ENCODE assay signal across 8 cellular contexts in the genomic region with DNA sequence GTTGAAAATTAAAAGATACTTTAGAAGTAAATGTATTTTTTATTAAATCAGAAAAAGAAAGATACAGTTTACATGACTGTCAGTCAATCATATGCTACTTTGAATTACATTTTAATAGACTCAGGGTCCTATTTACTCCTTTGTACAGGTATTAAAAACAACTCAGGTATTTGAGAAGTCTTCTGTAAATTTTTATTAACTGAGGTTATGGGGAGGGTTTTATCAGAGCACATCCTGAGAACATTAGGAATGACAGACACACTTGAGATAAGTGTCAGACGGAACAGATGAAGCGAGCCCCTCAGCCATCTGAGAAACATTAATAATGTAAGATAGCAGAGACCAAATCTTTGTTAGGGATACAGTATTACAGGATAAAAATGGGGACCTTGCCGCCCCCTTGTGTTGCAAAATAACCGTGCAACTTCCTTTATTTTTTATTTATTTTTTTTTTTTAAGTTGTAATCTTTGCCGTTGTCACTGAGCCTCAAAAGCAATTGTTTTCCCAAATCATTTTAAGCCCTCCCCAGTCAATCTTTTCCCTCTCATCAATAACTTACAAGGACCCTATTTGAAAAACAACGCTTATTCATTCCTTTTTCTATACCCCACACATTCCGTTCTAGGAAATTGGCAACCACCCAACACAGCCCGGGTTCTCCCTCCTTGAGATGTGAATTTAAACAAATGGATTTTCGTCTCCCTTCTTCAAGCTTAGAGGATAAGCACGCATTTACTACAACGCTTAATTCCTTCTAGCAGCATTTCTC.
DNase-seq lines count a peak whose midpoint lies in the region; ATAC-seq and TF ChIP-seq lines count a peak whose summit lies in the region.

No MANE protein-coding gene starts in this region.

- H3K4me3 ChIP-seq in Karpas-422 (ENCODE audit: low read length): no peak overlapping the region
- H3K4me3 ChIP-seq in WERI-Rb-1 (ENCODE audit: low read depth, low read length): no peak overlapping the region
- H3K4me3 ChIP-seq in epithelial cell of esophagus (ENCODE audit: low read length): no peak overlapping the region

- no peak overlapping the region for H2AFZ ChIP-seq in Karpas-422 (ENCODE audit: low read length)

- H3K4me1 ChIP-seq in Karpas-422 (ENCODE audit: low read length): peaks cover 11% of the 10 kb centered on the region; the same call in 1 of the 2 replicates

- no peaks in the 10 kb centered on the region for H3K27me3 ChIP-seq in Karpas-422 (ENCODE audit: low read length)
- H3K27me3 ChIP-seq in WERI-Rb-1 (ENCODE audit: insufficient read depth, low read depth, severe bottlenecking): peaks cover 26% of the 10 kb centered on the region

- TF ChIP-seq CTCF in WERI-Rb-1 (IDR thresholded peaks at IDR 0.05; ENCODE audit: low read depth, low read length) (peak; percentile 27; the same call in 1 of the 2 replicates), epithelial cell of esophagus (IDR thresholded peaks at IDR 0.05; ENCODE audit: insufficient read depth, low read depth, low read length, missing control alignments) (peak; percentile 52)

- no peak overlapping the region for H3K9ac ChIP-seq in Karpas-422 (ENCODE audit: low read length)

- no peak overlapping the region for H3K4me2 ChIP-seq in Karpas-422 (ENCODE audit: low read depth, low read length, poor library complexity, severe bottlenecking)

- no peaks in the 10 kb centered on the region for H3K79me2 ChIP-seq in Karpas-422 (ENCODE audit: low read length)

- no peaks in the 10 kb centered on the region for H4K20me1 ChIP-seq in Karpas-422 (ENCODE audit: insufficient read depth, low read depth, low read length)

- H3K9me2 ChIP-seq in Karpas-422 (replicated peaks; ENCODE audit: insufficient read depth, low read length): no peaks in the 10 kb centered on the region

- ATAC-seq in HG02571 (IDR thresholded peaks at IDR 0.05; ENCODE audit: unreplicated experiment): no peak

- H3K9me3 ChIP-seq in Karpas-422 (ENCODE audit: low read length) (no peaks in the 10 kb centered on the region), WERI-Rb-1 (ENCODE audit: severe bottlenecking) (no peaks in the 10 kb centered on the region)

- H3K27ac ChIP-seq in Karpas-422 (ENCODE audit: low read length) (no peak overlapping the region), WERI-Rb-1 (no peak overlapping the region)

- H3K36me3 ChIP-seq in Karpas-422 (ENCODE audit: insufficient read depth, low read length) (no peaks in the 10 kb centered on the region), WERI-Rb-1 (no peaks in the 10 kb centered on the region)

- DNase-seq in DMS 273 treated with DMSO at 0.1 percent for 48 hours (lab: John Stamatoyannopoulos, UW): peak; percentile 38
- DNase-seq in Karpas-422: peak; percentile 57
- no peak for DNase-seq in WERI-Rb-1
- DNase-seq in epithelial cell of esophagus (ENCODE audit: low read depth): peak; percentile 32
- DNase-seq in retina: peak; percentile 46
- no peak for DNase-seq in NCI-H1694 treated with DMSO at 0.1 percent for 48 hours (lab: John Stamatoyannopoulos, UW)
- DNase-seq in NCI-H1092 (lab: John Stamatoyannopoulos, UW): no peak

Comparison
In these comparisons a context has a peak if more than half of its experiments do, and no peak if none do; other contexts are left out.
1. DNase-seq: peak in DMS 273 treated with DMSO at 0.1 percent for 48 hours (single experiment), Karpas-422 (single experiment), epithelial cell of esophagus (single experiment) and retina (single experiment); none in WERI-Rb-1 (single experiment), NCI-H1694 treated with DMSO at 0.1 percent for 48 hours (single experiment) and NCI-H1092 (single experiment).